ENCODE assay signal across 1 cellular context in the genomic region with DNA sequence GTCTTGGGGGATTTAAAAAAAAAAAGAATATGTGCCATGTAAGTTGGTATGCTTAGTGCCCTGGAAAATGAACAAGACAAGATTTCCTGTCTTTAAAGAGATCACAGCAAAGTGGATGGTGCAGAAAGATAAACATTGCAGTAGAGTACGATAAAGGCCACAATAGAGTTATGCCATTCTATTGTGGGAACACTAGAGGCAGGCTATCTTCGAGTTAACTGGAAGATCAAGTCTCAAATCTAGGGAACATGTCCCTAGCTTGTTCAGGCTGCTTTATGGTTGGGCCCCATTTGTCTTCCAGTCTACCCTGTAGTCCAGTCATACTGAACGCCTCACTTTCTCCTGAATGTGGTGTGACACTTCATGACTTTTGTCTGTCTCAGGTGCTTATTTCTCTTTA.
TF ChIP-seq lines count a peak whose summit lies in the region.

No MANE protein-coding gene starts in this region.

TF ChIP-seq in SK-N-SH, 30 proteins besides CTCF, POLR2A, EP300 and RAD21 (continued from another document):
- TF ChIP-seq, protein P1, sequence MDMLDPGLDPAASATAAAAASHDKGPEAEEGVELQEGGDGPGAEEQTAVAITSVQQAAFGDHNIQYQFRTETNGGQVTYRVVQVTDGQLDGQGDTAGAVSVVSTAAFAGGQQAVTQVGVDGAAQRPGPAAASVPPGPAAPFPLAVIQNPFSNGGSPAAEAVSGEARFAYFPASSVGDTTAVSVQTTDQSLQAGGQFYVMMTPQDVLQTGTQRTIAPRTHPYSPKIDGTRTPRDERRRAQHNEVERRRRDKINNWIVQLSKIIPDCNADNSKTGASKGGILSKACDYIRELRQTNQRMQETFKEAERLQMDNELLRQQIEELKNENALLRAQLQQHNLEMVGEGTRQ (IDR thresholded peaks at IDR 0.05; ENCODE audit: borderline replicate concordance, low read depth, low read length), result no peak
- TF ChIP-seq SMC3 (IDR thresholded peaks at IDR 0.05; ENCODE audit: low read depth, low read length) (no peak), RCOR1 (IDR thresholded peaks at IDR 0.05; ENCODE audit: low read length) (no peak), EZH2phosphoT487 (IDR thresholded peaks at IDR 0.05; ENCODE audit: borderline replicate concordance, low read depth) (no peak), RXRA (IDR thresholded peaks at IDR 0.05; ENCODE audit: borderline replicate concordance, low read depth) (no peak)
- TF ChIP-seq, protein P2, sequence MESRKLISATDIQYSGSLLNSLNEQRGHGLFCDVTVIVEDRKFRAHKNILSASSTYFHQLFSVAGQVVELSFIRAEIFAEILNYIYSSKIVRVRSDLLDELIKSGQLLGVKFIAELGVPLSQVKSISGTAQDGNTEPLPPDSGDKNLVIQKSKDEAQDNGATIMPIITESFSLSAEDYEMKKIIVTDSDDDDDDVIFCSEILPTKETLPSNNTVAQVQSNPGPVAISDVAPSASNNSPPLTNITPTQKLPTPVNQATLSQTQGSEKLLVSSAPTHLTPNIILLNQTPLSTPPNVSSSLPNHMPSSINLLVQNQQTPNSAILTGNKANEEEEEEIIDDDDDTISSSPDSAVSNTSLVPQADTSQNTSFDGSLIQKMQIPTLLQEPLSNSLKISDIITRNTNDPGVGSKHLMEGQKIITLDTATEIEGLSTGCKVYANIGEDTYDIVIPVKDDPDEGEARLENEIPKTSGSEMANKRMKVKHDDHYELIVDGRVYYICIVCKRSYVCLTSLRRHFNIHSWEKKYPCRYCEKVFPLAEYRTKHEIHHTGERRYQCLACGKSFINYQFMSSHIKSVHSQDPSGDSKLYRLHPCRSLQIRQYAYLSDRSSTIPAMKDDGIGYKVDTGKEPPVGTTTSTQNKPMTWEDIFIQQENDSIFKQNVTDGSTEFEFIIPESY (IDR thresholded peaks at IDR 0.05; ENCODE audit: borderline replicate concordance, low read depth), result no peak
